ENCODE assay signal across 8 cellular contexts in genomic region chrX:119692241-119693031, GRCh38. TPM values are rescaled to one million over a fixed set of nuclear protein-coding genes. Genes with fewer than 3 reads are reported as not detected.
DNase-seq lines count a peak whose midpoint lies in the region; ATAC-seq and FAIRE-seq lines count a peak whose summit lies in the region.

No MANE protein-coding gene starts in this region.

- no CpG with 5 or more reads among the region's 66 CpGs for WGBS in trophoblast cell (ENCODE audit: extremely low coverage, insufficient coverage, insufficient read length)

- peak overlapping the region; percentile 70 for H3K14ac ChIP-seq in trophoblast cell (ENCODE audit: low read length)

- DNase-seq in ELR (ENCODE audit: low read depth) (peak; percentile 47), RCC 7860 (ENCODE audit: low spot score) (peak; percentile 4), head of caudate nucleus (peak in 32 of 42 donors; percentile 3 to 55 (median 27)), trophoblast cell (peak; percentile 28 to 47)
- peak; percentile 48 for DNase-seq in activated gamma-delta T cell treated with anti-CD3 and anti-CD28 coated beads, Interleukin-2, amount 50 U/mL, for 16 hours (ENCODE audit: low read depth)

- H4K8ac ChIP-seq in trophoblast cell (ENCODE audit: low read depth, low read length) = peak overlapping the region; percentile 80

- peak overlapping the region; percentile 58 for H3K9ac ChIP-seq in trophoblast cell (ENCODE audit: low read length)

- peak overlapping the region; percentile 87 for H3K4ac ChIP-seq in trophoblast cell (ENCODE audit: low read depth, low read length)

- intact Hi-C loops in head of caudate nucleus (cut with DNase I) = no loop called here

- peak overlapping the region; percentile 81 for H3K4me3 ChIP-seq in trophoblast cell (ENCODE audit: low read depth, low read length)

- H2AK5ac ChIP-seq in trophoblast cell (ENCODE audit: low read length) = peak overlapping the region; percentile 15

- peak overlapping the region; percentile 59 for H2BK5ac ChIP-seq in trophoblast cell (ENCODE audit: low read depth, low read length, poor library complexity)

- ATAC-seq in HG02571 (IDR thresholded peaks at IDR 0.05; ENCODE audit: unreplicated experiment) = peak; percentile 28
- no peak for ATAC-seq in HG03469 (IDR thresholded peaks at IDR 0.05; ENCODE audit: unreplicated experiment)
- no peak for ATAC-seq in HG03521 (IDR thresholded peaks at IDR 0.05; ENCODE audit: unreplicated experiment)

- peak overlapping the region; percentile 96 for H4K91ac ChIP-seq in trophoblast cell (ENCODE audit: low read depth, low read length)

- H3K79me1 ChIP-seq in trophoblast cell (ENCODE audit: low read length) = peaks cover 10% of the 10 kb centered on the region

- FAIRE-seq in RCC 7860 (lab: Jason Lieb, UNC) = no peak

- H3K4me2 ChIP-seq in trophoblast cell (ENCODE audit: low read length) = peak overlapping the region; percentile 71

- peak overlapping the region; percentile 40 for H3K27ac ChIP-seq in trophoblast cell (ENCODE audit: low read depth, low read length)

- H3K36me3 ChIP-seq in trophoblast cell (ENCODE audit: control insufficient read depth in 1 of 2, insufficient read depth in 2 of 2, low read length in 2 of 2) = no peaks in the 10 kb centered on the region

- no peak overlapping the region for H3K23ac ChIP-seq in trophoblast cell (ENCODE audit: low read length)

- H2AFZ ChIP-seq in trophoblast cell (ENCODE audit: insufficient read depth, low read length, poor library complexity) = peak overlapping the region; percentile 70

- H4K12ac ChIP-seq in trophoblast cell (ENCODE audit: low read depth, low read length) = peak overlapping the region; percentile 87

- no peaks in the 10 kb centered on the region for H3K27me3 ChIP-seq in trophoblast cell (ENCODE audit: insufficient read depth, low read length)

- H3K18ac ChIP-seq in trophoblast cell (ENCODE audit: low read length) = peak overlapping the region; percentile 99

- H2BK120ac ChIP-seq in trophoblast cell (ENCODE audit: insufficient read depth, low read length, poor library complexity) = no peak overlapping the region

- H3K4me1 ChIP-seq in trophoblast cell (ENCODE audit: control insufficient read depth in 1 of 2, insufficient read depth in 2 of 2, low read length in 2 of 2) = peaks cover 3 to 14% of the 10 kb centered on the region in 2 experiments

- peaks cover 10% of the 10 kb centered on the region for H3K79me2 ChIP-seq in trophoblast cell (ENCODE audit: control insufficient read depth, insufficient read depth, low read length, poor library complexity)

- H2BK12ac ChIP-seq in trophoblast cell (ENCODE audit: low read length) = peak overlapping the region; percentile 53

- no peaks in the 10 kb centered on the region for H3K9me3 ChIP-seq in trophoblast cell (ENCODE audit: insufficient read depth, low read depth, low read length)

RNA-seq across cellular contexts. Expression of gene SEPTIN6, which starts 0.5 kb away (rescaled TPM):
- 83.6 and 84.6 TPM in 2 replicates for polyA plus RNA-seq in trophoblast cell (2013)
